8 cellular contexts compared by ENCODE assay signal in the genomic region with DNA sequence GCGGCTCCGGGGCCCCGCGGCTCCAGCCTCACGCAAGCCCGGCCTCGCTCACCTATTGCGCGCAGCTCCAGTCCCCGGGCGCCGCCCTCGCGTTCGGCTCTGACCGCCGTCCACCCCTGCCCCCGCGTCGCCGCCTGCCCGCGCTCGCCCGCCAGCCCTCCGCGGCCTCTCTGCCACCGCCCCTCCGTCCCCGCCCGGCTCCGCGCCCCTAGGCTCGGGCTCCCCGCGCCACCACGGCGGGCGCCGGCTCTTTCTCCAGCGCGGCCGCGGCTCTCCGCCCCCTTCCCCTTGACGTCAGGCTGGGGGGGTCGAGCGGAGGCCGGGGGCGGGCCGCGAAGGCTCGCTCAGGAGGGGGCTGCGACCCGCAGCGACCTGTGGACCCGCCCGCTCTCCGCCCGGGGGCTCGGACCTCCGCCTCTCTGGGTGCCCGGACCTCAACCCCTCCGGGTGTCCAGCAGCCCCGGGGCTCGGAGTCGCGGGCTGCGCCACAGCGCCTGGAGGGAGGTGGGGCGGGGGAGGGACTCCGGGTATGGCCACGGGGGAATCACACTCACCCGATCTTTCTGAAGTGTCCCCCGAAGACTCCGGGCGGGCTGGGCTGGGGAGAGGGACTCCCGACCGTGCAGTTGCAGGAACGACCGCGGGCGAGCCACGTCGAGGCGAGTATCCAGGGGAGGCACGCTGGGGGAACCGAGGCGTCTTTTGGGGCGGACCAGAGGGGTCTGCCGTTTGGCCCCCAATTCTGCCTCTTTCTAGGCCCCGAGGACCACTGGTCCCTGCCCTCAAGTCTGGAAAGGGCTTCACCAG. TPM values are rescaled to one million over a fixed set of nuclear protein-coding genes. Genes with fewer than 3 reads are reported as not detected.
A peak's percentile ranks its signal among the peaks of the same experiment; 100 is the strongest.
DNase-seq lines count a peak whose midpoint lies in the region; ATAC-seq and TF ChIP-seq lines count a peak whose summit lies in the region.

A gene with protein sequence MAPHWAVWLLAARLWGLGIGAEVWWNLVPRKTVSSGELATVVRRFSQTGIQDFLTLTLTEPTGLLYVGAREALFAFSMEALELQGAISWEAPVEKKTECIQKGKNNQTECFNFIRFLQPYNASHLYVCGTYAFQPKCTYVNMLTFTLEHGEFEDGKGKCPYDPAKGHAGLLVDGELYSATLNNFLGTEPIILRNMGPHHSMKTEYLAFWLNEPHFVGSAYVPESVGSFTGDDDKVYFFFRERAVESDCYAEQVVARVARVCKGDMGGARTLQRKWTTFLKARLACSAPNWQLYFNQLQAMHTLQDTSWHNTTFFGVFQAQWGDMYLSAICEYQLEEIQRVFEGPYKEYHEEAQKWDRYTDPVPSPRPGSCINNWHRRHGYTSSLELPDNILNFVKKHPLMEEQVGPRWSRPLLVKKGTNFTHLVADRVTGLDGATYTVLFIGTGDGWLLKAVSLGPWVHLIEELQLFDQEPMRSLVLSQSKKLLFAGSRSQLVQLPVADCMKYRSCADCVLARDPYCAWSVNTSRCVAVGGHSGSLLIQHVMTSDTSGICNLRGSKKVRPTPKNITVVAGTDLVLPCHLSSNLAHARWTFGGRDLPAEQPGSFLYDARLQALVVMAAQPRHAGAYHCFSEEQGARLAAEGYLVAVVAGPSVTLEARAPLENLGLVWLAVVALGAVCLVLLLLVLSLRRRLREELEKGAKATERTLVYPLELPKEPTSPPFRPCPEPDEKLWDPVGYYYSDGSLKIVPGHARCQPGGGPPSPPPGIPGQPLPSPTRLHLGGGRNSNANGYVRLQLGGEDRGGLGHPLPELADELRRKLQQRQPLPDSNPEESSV (minus strand): TSS at position 257 of the 807 bp plus-strand sequence. CDS start 2,194 bp downstream, outside the sequence.

- peak within 1 kb of the TSS; percentile 75 for H3K27ac ChIP-seq in GM23248
- peak within 1 kb of the TSS; percentile 83 for H3K27ac ChIP-seq in SK-N-MC
- H3K27ac ChIP-seq in ascending aorta: peak within 1 kb of the TSS; percentile 96 to 99
- H3K27ac ChIP-seq in hepatocyte: peak within 1 kb of the TSS; percentile 100

- DNase-seq in AG08396 (ENCODE audit: low spot score) (peak; percentile 70), GM23248 (peak; percentile 75), SK-N-MC (ENCODE audit: low read depth, low spot score) (no peak), ascending aorta (ENCODE audit: low spot score in 2 of 2) (peak in 1 of 2 donors; percentile 85), hepatocyte (ENCODE audit: low spot score) (peak; percentile 83), pulmonary artery endothelial cell (ENCODE audit: low read depth, low spot score) (no peak)

- in situ Hi-C loops in GM23248 (cut with MboI): loop anchor here (25.0 kb wide), 1 partner anchor 242 kb away; a partner anchor contains a TSS

- TF ChIP-seq CTCF in ascending aorta (IDR thresholded peaks at IDR 0.05) (peak in 1 of 3 experiments; percentile 6), hepatocyte (IDR thresholded peaks at IDR 0.05; ENCODE audit: poor library complexity) (no peak)

- H3K36me3 ChIP-seq in GM23248 (ENCODE audit: low read depth): no peaks in the 10 kb centered on the region
- peaks cover 16% of the 10 kb centered on the region; the same call in 1 of the 2 replicates for H3K36me3 ChIP-seq in SK-N-MC (ENCODE audit: insufficient read depth, low read length)
- peaks cover 24 to 25% of the 10 kb centered on the region in 2 donors for H3K36me3 ChIP-seq in ascending aorta
- no peaks in the 10 kb centered on the region for H3K36me3 ChIP-seq in hepatocyte (replicated peaks; ENCODE audit: insufficient read depth, low read depth)

- H3F3A ChIP-seq in GM23248 (ENCODE audit: insufficient read depth): no peaks in the 10 kb centered on the region

- H3K4me1 ChIP-seq in GM23248 (ENCODE audit: insufficient read depth) (peaks cover 15% of the 10 kb centered on the region), ascending aorta (peaks cover 18 to 42% of the 10 kb centered on the region in 2 donors), hepatocyte (ENCODE audit: insufficient read depth) (peaks cover 44% of the 10 kb centered on the region)

- H3K4me3 ChIP-seq in GM23248: peak within 1 kb of the TSS; percentile 86
- peak within 1 kb of the TSS; percentile 95 for H3K4me3 ChIP-seq in SK-N-MC
- H3K4me3 ChIP-seq in ascending aorta: peak within 1 kb of the TSS; percentile 88 to 98
- peak within 1 kb of the TSS; percentile 100 for H3K4me3 ChIP-seq in hepatocyte

- WGBS in GM23248 (ENCODE audit: low coverage in 1 of 2, low lambda C conversion rate in 2 of 2, missing lambda C conversion rate in 2 of 2), 2 experiments: 2 to 3% methylated on average over 39 to 45 of the region's 92 CpGs
- 3% methylated on average over 24 of the region's 92 CpGs for WGBS in hepatocyte (ENCODE audit: low lambda C conversion rate, missing lambda C conversion rate)

- H2AFZ ChIP-seq in GM23248 (peak within 1 kb of the TSS; percentile 85), hepatocyte (peak within 1 kb of the TSS; percentile 91)

- H3K4me2 ChIP-seq in GM23248 (ENCODE audit: unreplicated experiment) (peak within 1 kb of the TSS; percentile 99), hepatocyte (peak within 1 kb of the TSS; percentile 99)

- intact Hi-C loops in ascending aorta (cut with DNase I): loop anchor here (1.0 to 10.0 kb wide), 7 partner anchors 12 to 605 kb away; a partner anchor contains a TSS

- no peaks in the 10 kb centered on the region for H4K20me1 ChIP-seq in GM23248 (ENCODE audit: insufficient read depth)
- peaks cover 33% of the 10 kb centered on the region for H4K20me1 ChIP-seq in hepatocyte (ENCODE audit: insufficient read depth, poor library complexity, severe bottlenecking)

- H3K79me2 ChIP-seq in GM23248 (ENCODE audit: insufficient read depth) (peaks cover 35% of the 10 kb centered on the region), hepatocyte (peaks cover 47% of the 10 kb centered on the region)

- H3K27me3 ChIP-seq in GM23248 (replicated peaks; ENCODE audit: insufficient read depth) (no peaks in the 10 kb centered on the region), ascending aorta (no peaks in the 10 kb centered on the region), hepatocyte (no peaks in the 10 kb centered on the region)

- H3K9ac ChIP-seq in GM23248 (peak within 1 kb of the TSS; percentile 95), SK-N-MC (ENCODE audit: insufficient read length) (peak within 1 kb of the TSS; percentile 96)

- H3K9me3 ChIP-seq in GM23248 (ENCODE audit: low read depth): no peaks in the 10 kb centered on the region
- no peaks in the 10 kb centered on the region for H3K9me3 ChIP-seq in SK-N-MC (ENCODE audit: low read depth, low read length)
- no peaks in the 10 kb centered on the region for H3K9me3 ChIP-seq in ascending aorta
- no peaks in the 10 kb centered on the region for H3K9me3 ChIP-seq in hepatocyte (ENCODE audit: low read depth)

- ATAC-seq in GM21381 (IDR thresholded peaks at IDR 0.05; ENCODE audit: unreplicated experiment): no peak
- ATAC-seq in HG02642 (IDR thresholded peaks at IDR 0.05; ENCODE audit: poor library complexity, unreplicated experiment): no peak

- H3K9me2 ChIP-seq in GM23248 (ENCODE audit: insufficient read depth) (no peaks in the 10 kb centered on the region), hepatocyte (replicated peaks; ENCODE audit: insufficient read depth) (no peaks in the 10 kb centered on the region)

RNA-seq across cellular contexts. Expression of the gene that starts here (rescaled TPM):
- 21.0 and 24.3 TPM in 2 replicates for total RNA-seq in GM23248 (2014; rRNA removed; shearing (Covaris generic))
- polyA plus RNA-seq in GM23248 (2016; fragmentation: Nextera tagmentation; extraction: Ambion mirVana): 5.1 and 5.5 TPM in 2 replicates
- total RNA-seq in ascending aorta: 56.9 TPM
- total RNA-seq in hepatocyte: 30.2 and 37.5 TPM in 2 replicates
- polyA plus RNA-seq in hepatocyte: 28.6 and 33.4 TPM in 2 replicates
- total RNA-seq in pulmonary artery endothelial cell: 17.2 and 19.4 TPM in 2 replicates

Comparison
In these comparisons a context has a peak if more than half of its experiments do, and no peak if none do; other contexts are left out.
1. DNase-seq: peak in AG08396 (single experiment), GM23248 (single experiment) and hepatocyte (single experiment); none in SK-N-MC (single experiment) and pulmonary artery endothelial cell (single experiment).
2. Peak in every context shown above with its lines, with median percentiles within 50 percentile points of each other: H3K27ac ChIP-seq and H3K4me3 ChIP-seq.